Comparison of ENCODE assay signal across 8 cellular contexts in the genomic region with DNA sequence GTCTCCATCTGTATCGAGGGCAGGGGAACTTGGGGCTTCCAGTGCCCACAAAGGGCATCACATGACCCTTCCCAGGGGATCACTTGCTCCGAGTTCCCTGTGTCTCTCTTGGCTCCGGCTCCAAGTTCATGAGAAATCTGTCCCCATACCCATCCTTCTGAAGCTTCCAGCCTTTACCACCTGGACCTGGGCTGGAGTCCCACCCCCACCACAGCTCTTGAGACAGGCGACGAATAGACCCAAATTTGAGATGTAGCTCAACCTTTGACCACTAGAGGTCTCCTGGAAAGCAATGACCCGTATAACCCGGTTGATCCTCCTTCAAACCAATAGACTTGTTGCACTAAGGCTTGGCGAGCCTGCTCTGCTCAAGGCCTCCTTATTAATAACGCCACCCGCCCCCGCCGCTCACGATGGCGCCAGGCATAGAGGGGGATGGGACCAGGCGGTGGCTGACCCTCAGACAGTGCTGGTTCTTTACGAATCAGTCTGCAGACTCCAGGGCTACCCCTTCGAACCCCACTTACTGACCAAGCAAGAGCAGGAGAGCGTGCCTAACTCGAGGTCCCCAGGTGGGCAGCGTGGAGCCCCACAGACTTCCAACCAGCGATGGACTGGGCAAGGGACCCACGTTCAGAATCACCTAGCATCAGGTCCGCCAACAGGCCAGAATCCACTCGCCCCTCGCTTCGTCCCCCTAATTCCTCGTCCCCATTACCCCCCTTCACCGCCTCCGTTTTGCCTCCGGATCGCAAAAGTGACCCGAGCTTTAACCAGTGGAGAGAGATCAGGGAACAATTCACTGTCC. TPM values are rescaled to one million over a fixed set of nuclear protein-coding genes. Genes with fewer than 3 reads are reported as not detected.
A peak's percentile ranks its signal among the peaks of the same experiment; 100 is the strongest.
DNase-seq lines count a peak whose midpoint lies in the region; ATAC-seq and TF ChIP-seq lines count a peak whose summit lies in the region.

No MANE protein-coding gene starts in this region.

- H3K27me3 ChIP-seq in neural progenitor cell (peaks cover 40% of the 10 kb centered on the region), uterus (no peaks in the 10 kb centered on the region)

- H3F3A ChIP-seq in neural progenitor cell (ENCODE audit: low read depth), result peaks cover 9% of the 10 kb centered on the region

- intact Hi-C loops in uterus (cut with DNase I; ENCODE audit: low total_unique reads), result no loop called here

- H3K36me3 ChIP-seq in neural progenitor cell, result no peaks in the 10 kb centered on the region
- no peaks in the 10 kb centered on the region for H3K36me3 ChIP-seq in uterus

- H3K4me2 ChIP-seq in neural progenitor cell, result peak overlapping the region; percentile 76

- peak; percentile 75 for ATAC-seq in GM18909 (IDR thresholded peaks at IDR 0.05; ENCODE audit: poor library complexity, unreplicated experiment)
- peak; percentile 56 for ATAC-seq in HG03097 (IDR thresholded peaks at IDR 0.05; ENCODE audit: low FRiP score, unreplicated experiment)

- TF ChIP-seq POLR2A in uterus (IDR thresholded peaks at IDR 0.05), result no peak

- DNase-seq in C1 segment of cervical spinal cord (lab: John Stamatoyannopoulos, UW), result peak in 12 of 14 donors; percentile 24 to 78 (median 46)
- peak; percentile 71 for DNase-seq in NOMO-1 treated with dmso at 0.1 percent for 144 hours (lab: John Stamatoyannopoulos, UW; ENCODE audit: unreplicated experiment)
- DNase-seq in activated effector memory CD4-positive, alpha-beta T cell treated with Interleukin-2 at 50 U/mL for 16 hours, result peak; percentile 24
- peak; percentile 74 for DNase-seq in foreskin melanocyte
- DNase-seq in neural progenitor cell (ENCODE audit: low spot score), result peak; percentile 80
- DNase-seq in uterus, result peak; percentile 52 to 60

- peak; percentile 77 for TF ChIP-seq CTCF in neural progenitor cell (IDR thresholded peaks at IDR 0.05)
- peak; percentile 50 to 64 (median 58) for TF ChIP-seq CTCF in uterus (IDR thresholded peaks at IDR 0.05)

- H3K9ac ChIP-seq in neural progenitor cell, result no peak overlapping the region

- H2AFZ ChIP-seq in neural progenitor cell (replicated peaks), result peak overlapping the region; percentile 80

- no peaks in the 10 kb centered on the region for H4K20me1 ChIP-seq in neural progenitor cell (ENCODE audit: low read depth)

- H3K4me3 ChIP-seq in neural progenitor cell (peak overlapping the region; percentile 43), uterus (peak overlapping the region; percentile 25 to 28)

- no peaks in the 10 kb centered on the region for H3K9me3 ChIP-seq in neural progenitor cell (ENCODE audit: low read depth)
- H3K9me3 ChIP-seq in uterus, result no peaks in the 10 kb centered on the region

- H3K4me1 Mint-ChIP-seq in neural progenitor cell, result peaks cover 34% of the 10 kb centered on the region

- H3K27me3 Mint-ChIP-seq in neural progenitor cell (ENCODE audit: insufficient read depth, low read depth), result peaks cover 6% of the 10 kb centered on the region

- H3K4me1 ChIP-seq in neural progenitor cell (no peaks in the 10 kb centered on the region), uterus (peaks cover 0 to 4% of the 10 kb centered on the region in 2 donors)

- H3K27ac Mint-ChIP-seq in neural progenitor cell, result peak overlapping the region; percentile 97

- peak overlapping the region; percentile 81 for H3K4me3 Mint-ChIP-seq in neural progenitor cell

- no peaks in the 10 kb centered on the region for H3K79me2 ChIP-seq in neural progenitor cell (ENCODE audit: low read depth)

- no peaks in the 10 kb centered on the region for H3K36me3 Mint-ChIP-seq in neural progenitor cell

- no peaks in the 10 kb centered on the region for H3K9me3 Mint-ChIP-seq in neural progenitor cell

- H3K27ac ChIP-seq in neural progenitor cell (no peak overlapping the region), uterus (peak overlapping the region; percentile 54 to 60)

RNA-seq across cellular contexts. Expression of gene ARID5B, which starts 4.4 kb away (rescaled TPM):
- total RNA-seq in neural progenitor cell (ENCODE audit: low replicate concordance), result 1.5 and 1.8 TPM in 2 replicates
- total RNA-seq in uterus, result 10 to 100 TPM; 38.7 to 64.1 (median 56.6) TPM

Comparison
In these comparisons a context has a peak if more than half of its experiments do, and no peak if none do; other contexts are left out.
1. DNase-seq: peak in every context shown above with its lines; median percentile 80 in neural progenitor cell; 74 in foreskin melanocyte; 71 in NOMO-1 treated with dmso at 0.1 percent for 144 hours; 56 in uterus; 46 in C1 segment of cervical spinal cord; 24 in activated effector memory CD4-positive, alpha-beta T cell treated with Interleukin-2 at 50 U/mL for 16 hours.
2. RNA of gene ARID5B, which starts 4.4 kb away (total RNA-seq): 38.7 to 64.1 TPM in uterus; 1.5 to 1.8 TPM in neural progenitor cell; every median in the first group is over 10 times any median in the second.